ENCODE assay signal across 8 cellular contexts in the genomic region with DNA sequence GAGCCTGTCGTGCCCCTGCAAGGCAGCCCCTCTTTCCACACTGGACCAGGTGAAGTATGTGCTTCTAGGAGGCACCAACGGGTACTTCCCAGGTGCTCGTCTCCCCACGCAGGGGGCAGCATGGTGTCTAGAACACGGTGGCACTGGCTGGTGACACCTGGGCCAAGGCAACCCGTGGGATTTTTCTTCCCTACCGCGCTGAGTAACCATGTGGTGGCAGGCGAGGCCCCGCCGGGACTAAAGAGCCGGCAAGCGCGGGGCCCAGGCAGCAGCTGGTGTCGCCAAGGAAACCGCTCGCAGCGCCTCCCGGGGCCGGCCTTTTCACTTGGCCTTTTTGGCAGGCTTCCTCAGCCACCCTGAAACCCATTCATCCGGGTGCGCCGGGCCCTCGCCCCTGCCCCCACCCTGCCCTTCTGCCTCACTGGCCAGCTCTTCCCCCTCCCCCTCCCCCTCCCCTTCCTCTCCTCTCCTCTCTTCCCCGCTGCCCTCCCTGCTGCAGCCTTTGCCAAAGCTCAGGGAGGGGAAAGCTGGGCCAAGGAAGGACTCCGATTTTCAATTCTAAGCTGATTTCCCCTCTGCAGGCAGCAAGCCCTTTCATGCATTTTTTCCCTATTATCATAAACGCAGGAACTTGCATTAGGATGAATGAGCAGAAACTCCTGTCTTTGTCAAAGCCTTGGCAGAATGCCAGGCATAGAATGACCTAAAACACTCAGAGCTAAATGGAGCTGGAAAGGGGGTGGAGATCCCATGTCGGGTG.
DNase-seq lines count a peak whose midpoint lies in the region; ATAC-seq, FAIRE-seq and TF ChIP-seq lines count a peak whose summit lies in the region.

No MANE protein-coding gene starts in this region.

- H3K9me3 ChIP-seq in A549: no peaks in the 10 kb centered on the region

- FAIRE-seq in A549 (lab: Jason Lieb, UNC): peak; percentile 32

- POLR2A ChIA-PET in A549 (lab: Yijun Ruan, JAX): interaction anchor here (0.8 to 3.0 kb wide), 10 partner anchors 9 to 123 kb away, joined by 3 to 43 read pairs (median 6); a partner anchor contains a TSS

- CTCF ChIA-PET in A549 (lab: Yijun Ruan, JAX): interaction anchor here (0.5 to 39.5 kb wide), 23 partner anchors 9 to 525 kb away, joined by 3 to 678 read pairs (median 5); no protein-coding TSS in a partner anchor

- TF ChIP-seq RAD21 in A549 (conservative IDR thresholded peaks at IDR 0.05 in 1 of 2, IDR thresholded peaks at IDR 0.05 in 1 of 2): peak; percentile 61 to 82

- TF ChIP-seq CTCF in A549 (IDR thresholded peaks at IDR 0.05): peak; percentile 56; the same call in 2 of the 3 replicates

- peak; percentile 90 to 95 for DNase-seq in A549 (ENCODE audit: low read depth in 1 of 2, low spot score in 1 of 2)
- DNase-seq in NCI-H2227 (lab: John Stamatoyannopoulos, UW; ENCODE audit: unreplicated experiment): peak; percentile 97
- peak; percentile 71 for DNase-seq in activated CD4-positive, CD25-positive, alpha-beta regulatory T cell treated with anti-CD3 and anti-CD28 coated beads, Interleukin-2, amount 50 U/mL, for 72 hours
- DNase-seq in cerebellum (ENCODE audit: low spot score): peak; percentile 84
- DNase-seq in kidney tubule cell (ENCODE audit: low spot score): peak; percentile 94
- peak; percentile 81 for DNase-seq in stimulated activated CD4-positive, alpha-beta T cell treated with anti-CD3 and anti-CD28 coated beads, Interleukin-1b, Interleukin-23, amount 100 ng/mL, for 48 hours

- peak in 1 of 2 experiments; percentile 59; a peak in 1 of 5 replicates for TF ChIP-seq EP300 in A549 (IDR thresholded peaks at IDR 0.05)

- WGBS in A549 (ENCODE audit: missing lambda C conversion rate): 2% methylated on average over 22 of the region's 28 CpGs

- peaks cover 71% of the 10 kb centered on the region for H3K4me1 ChIP-seq in A549

- ATAC-seq in A549 (peak; percentile 88 to 89), GM18873 (IDR thresholded peaks at IDR 0.05; ENCODE audit: low FRiP score, unreplicated experiment) (peak; percentile 86), HG03135 (IDR thresholded peaks at IDR 0.05; ENCODE audit: unreplicated experiment) (peak; percentile 78)

- H3K4me2 ChIP-seq in A549: peak overlapping the region; percentile 69

- no peak for TF ChIP-seq POLR2A in A549 (IDR thresholded peaks at IDR 0.05; ENCODE audit: low read length)

- peak overlapping the region; percentile 96 to 100 for H3K27ac ChIP-seq in A549

- H3K4me3 ChIP-seq in A549: no peak overlapping the region

TF ChIP-seq in A549, 52 proteins besides CTCF, POLR2A, EP300 and RAD21 (continues in another document):
- TF ChIP-seq CBX2 (IDR thresholded peaks at IDR 0.05; ENCODE audit: borderline replicate concordance, low read depth) (no peak), FOSB (CRISPR knock-in tag; IDR thresholded peaks at IDR 0.05) (no peak), SMC3 (IDR thresholded peaks at IDR 0.05) (peak; percentile 88), CBX8 (IDR thresholded peaks at IDR 0.05) (no peak), HDAC2 (IDR thresholded peaks at IDR 0.05) (no peak), RCOR1 (IDR thresholded peaks at IDR 0.05; ENCODE audit: low read depth, low read length) (no peak), RFX5 (IDR thresholded peaks at IDR 0.05) (no peak), TFCP2L1 (CRISPR knock-in tag; IDR thresholded peaks at IDR 0.05) (peak; percentile 54; the same call in 1 of the 2 replicates), TP53 (CRISPR knock-in tag; IDR thresholded peaks at IDR 0.05) (0 out of 2 replicates have a peak, but pooled peaks have one; percentile 30), ZSCAN20 (CRISPR knock-in tag; IDR thresholded peaks at IDR 0.05) (no peak), NFE2L2 (conservative IDR thresholded peaks at IDR 0.05; ENCODE audit: low read length) (no peak), KDM5A (IDR thresholded peaks at IDR 0.05) (no peak), RNF2 (IDR thresholded peaks at IDR 0.05; ENCODE audit: borderline replicate concordance, low read depth) (no peak), EHF (CRISPR knock-in tag; IDR thresholded peaks at IDR 0.05) (peak; percentile 91), BHLHE40 (IDR thresholded peaks at IDR 0.05; ENCODE audit: low read depth, low read length) (no peak), MAFK (IDR thresholded peaks at IDR 0.05; ENCODE audit: partially characterized antibody) (no peak), NPAS2 (CRISPR knock-in tag; IDR thresholded peaks at IDR 0.05; ENCODE audit: borderline replicate concordance) (no peak), JUNB (IDR thresholded peaks at IDR 0.05) (no peak; the same call in 1 of the 2 replicates), ZFP36 (IDR thresholded peaks at IDR 0.05; ENCODE audit: borderline replicate concordance, partially characterized antibody) (no peak), JUN (IDR thresholded peaks at IDR 0.05) (peak in 1 of 2 experiments; percentile 89; a peak in 3 of 5 replicates), GATA3 (IDR thresholded peaks at IDR 0.05; ENCODE audit: borderline replicate concordance) (no peak), CHD4 (IDR thresholded peaks at IDR 0.05; ENCODE audit: borderline replicate concordance) (no peak), KDM1A (IDR thresholded peaks at IDR 0.05; ENCODE audit: low read depth) (no peak), NR3C1 (IDR thresholded peaks at IDR 0.05) (no peak), MAZ (IDR thresholded peaks at IDR 0.05; ENCODE audit: borderline replicate concordance, low read depth, low read length) (no peak), FOSL2 (IDR thresholded peaks at IDR 0.05) (no peak), FOSL2 (CRISPR knock-in tag; IDR thresholded peaks at IDR 0.05) (no peak), MYC (IDR thresholded peaks at IDR 0.05; ENCODE audit: borderline replicate concordance, low read length) (peak; percentile 64; the same call in 1 of the 2 replicates), HOXB13 (CRISPR knock-in tag; IDR thresholded peaks at IDR 0.05; ENCODE audit: low read depth) (peak; percentile 94), SREBF2 (IDR thresholded peaks at IDR 0.05) (no peak), CEBPB (IDR thresholded peaks at IDR 0.05) (no peak), PHF8 (IDR thresholded peaks at IDR 0.05; ENCODE audit: borderline replicate concordance, low read depth) (no peak), ZNF302 (CRISPR knock-in tag; IDR thresholded peaks at IDR 0.05) (peak; percentile 62; the same call in 1 of the 2 replicates), ESRRA (IDR thresholded peaks at IDR 0.05; ENCODE audit: borderline replicate concordance, low read length) (no peak), FOXS1 (CRISPR knock-in tag; IDR thresholded peaks at IDR 0.05) (no peak), HOXB5 (CRISPR knock-in tag; IDR thresholded peaks at IDR 0.05) (peak; percentile 91), EHMT2 (IDR thresholded peaks at IDR 0.05; ENCODE audit: low read depth) (no peak)
- TF ChIP-seq, protein P1, sequence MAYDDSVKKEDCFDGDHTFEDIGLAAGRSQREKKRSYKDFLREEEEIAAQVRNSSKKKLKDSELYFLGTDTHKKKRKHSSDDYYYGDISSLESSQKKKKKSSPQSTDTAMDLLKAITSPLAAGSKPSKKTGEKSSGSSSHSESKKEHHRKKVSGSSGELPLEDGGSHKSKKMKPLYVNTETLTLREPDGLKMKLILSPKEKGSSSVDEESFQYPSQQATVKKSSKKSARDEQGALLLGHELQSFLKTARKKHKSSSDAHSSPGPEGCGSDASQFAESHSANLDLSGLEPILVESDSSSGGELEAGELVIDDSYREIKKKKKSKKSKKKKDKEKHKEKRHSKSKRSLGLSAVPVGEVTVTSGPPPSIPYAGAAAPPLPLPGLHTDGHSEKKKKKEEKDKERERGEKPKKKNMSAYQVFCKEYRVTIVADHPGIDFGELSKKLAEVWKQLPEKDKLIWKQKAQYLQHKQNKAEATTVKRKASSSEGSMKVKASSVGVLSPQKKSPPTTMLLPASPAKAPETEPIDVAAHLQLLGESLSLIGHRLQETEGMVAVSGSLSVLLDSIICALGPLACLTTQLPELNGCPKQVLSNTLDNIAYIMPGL (CRISPR knock-in tag; IDR thresholded peaks at IDR 0.05; ENCODE audit: borderline replicate concordance): no peak
- TF ChIP-seq, protein P2, sequence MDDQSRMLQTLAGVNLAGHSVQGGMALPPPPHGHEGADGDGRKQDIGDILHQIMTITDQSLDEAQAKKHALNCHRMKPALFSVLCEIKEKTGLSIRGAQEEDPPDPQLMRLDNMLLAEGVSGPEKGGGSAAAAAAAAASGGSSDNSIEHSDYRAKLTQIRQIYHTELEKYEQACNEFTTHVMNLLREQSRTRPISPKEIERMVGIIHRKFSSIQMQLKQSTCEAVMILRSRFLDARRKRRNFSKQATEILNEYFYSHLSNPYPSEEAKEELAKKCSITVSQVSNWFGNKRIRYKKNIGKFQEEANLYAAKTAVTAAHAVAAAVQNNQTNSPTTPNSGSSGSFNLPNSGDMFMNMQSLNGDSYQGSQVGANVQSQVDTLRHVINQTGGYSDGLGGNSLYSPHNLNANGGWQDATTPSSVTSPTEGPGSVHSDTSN (IDR thresholded peaks at IDR 0.05): no peak
- TF ChIP-seq, protein P3, sequence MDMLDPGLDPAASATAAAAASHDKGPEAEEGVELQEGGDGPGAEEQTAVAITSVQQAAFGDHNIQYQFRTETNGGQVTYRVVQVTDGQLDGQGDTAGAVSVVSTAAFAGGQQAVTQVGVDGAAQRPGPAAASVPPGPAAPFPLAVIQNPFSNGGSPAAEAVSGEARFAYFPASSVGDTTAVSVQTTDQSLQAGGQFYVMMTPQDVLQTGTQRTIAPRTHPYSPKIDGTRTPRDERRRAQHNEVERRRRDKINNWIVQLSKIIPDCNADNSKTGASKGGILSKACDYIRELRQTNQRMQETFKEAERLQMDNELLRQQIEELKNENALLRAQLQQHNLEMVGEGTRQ (IDR thresholded peaks at IDR 0.05): no peak
- TF ChIP-seq, protein P4, sequence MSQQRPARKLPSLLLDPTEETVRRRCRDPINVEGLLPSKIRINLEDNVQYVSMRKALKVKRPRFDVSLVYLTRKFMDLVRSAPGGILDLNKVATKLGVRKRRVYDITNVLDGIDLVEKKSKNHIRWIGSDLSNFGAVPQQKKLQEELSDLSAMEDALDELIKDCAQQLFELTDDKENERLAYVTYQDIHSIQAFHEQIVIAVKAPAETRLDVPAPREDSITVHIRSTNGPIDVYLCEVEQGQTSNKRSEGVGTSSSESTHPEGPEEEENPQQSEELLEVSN (IDR thresholded peaks at IDR 0.05; ENCODE audit: borderline replicate concordance, low read depth): peak; percentile 95
- TF ChIP-seq, protein P5, sequence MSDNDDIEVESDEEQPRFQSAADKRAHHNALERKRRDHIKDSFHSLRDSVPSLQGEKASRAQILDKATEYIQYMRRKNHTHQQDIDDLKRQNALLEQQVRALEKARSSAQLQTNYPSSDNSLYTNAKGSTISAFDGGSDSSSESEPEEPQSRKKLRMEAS (IDR thresholded peaks at IDR 0.05): peak; percentile 96
